Comparison of ENCODE assay signal across 1 cellular context in genomic region chr11:129861702-129862107, GRCh38.
TF ChIP-seq lines count a peak whose summit lies in the region.

No MANE protein-coding gene starts in this region.

TF ChIP-seq in WTC11, 78 proteins besides CTCF, POLR2A, EP300 and RAD21 (continued from another document):
- TF ChIP-seq STAT6 (CRISPR knock-in tag; conservative IDR thresholded peaks at IDR 0.05; ENCODE audit: low read depth) (no peak), MXD4 (CRISPR knock-in tag; IDR thresholded peaks at IDR 0.05; ENCODE audit: borderline replicate concordance) (no peak), CBFB (CRISPR knock-in tag; IDR thresholded peaks at IDR 0.05; ENCODE audit: low read depth) (no peak), ARID4B (CRISPR knock-in tag; IDR thresholded peaks at IDR 0.05; ENCODE audit: borderline replicate concordance) (no peak), NR3C1 (CRISPR knock-in tag; conservative IDR thresholded peaks at IDR 0.05; ENCODE audit: low read depth) (no peak), KAT7 (CRISPR knock-in tag; IDR thresholded peaks at IDR 0.05; ENCODE audit: borderline replicate concordance) (no peak), MYBL2 (CRISPR knock-in tag; IDR thresholded peaks at IDR 0.05) (no peak)
